Comparison of ENCODE assay signal across 24 cellular contexts in the genomic region with DNA sequence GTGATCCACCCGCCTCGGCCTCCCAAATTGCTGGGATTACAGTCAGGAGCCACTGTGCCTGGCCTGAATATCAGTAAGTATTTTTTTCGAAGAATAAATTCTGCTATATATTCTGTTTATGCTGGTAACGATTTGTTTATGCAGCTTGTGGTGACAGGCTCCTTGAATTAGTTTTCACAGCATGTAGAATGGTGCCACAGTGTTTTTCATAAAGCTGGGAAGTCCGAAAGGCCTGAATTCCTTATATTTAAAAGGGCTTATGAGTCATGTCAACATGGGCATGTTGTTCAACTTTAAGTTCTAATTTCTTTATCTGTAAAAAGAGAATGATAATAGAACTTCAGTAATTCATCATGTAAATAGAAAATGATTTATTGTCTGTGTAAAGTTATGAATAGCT. TPM values are rescaled to one million over a fixed set of nuclear protein-coding genes. Genes with fewer than 3 reads are reported as not detected.
DNase-seq lines count a peak whose midpoint lies in the region; TF ChIP-seq lines count a peak whose summit lies in the region.
"Had no signal": no experiment of that assay in that cellular context is flagged by ENCODE, and none has a peak within 500 bp of the region (broad histone marks: within the 10 kb centered on the region; RNA-seq: fewer than 3 reads in every experiment).

No MANE protein-coding gene starts in this region.

- H3K27me3 ChIP-seq in MG63, result no peaks in the 10 kb centered on the region
- H3K27me3 ChIP-seq: BE2C, BLaER1 had no signal

- H3K36me3 ChIP-seq in MG63, result no peaks in the 10 kb centered on the region
- H3K36me3 ChIP-seq: BE2C, BLaER1 had no signal

- DNase-seq in astrocyte of the hippocampus (ENCODE audit: low read depth, low spot score) (peak; percentile 20), fibroblast of villous mesenchyme (ENCODE audit: low read depth) (peak; percentile 69), RPMI8226 (no peak), MG63 (no peak), NCI-H2081 (lab: John Stamatoyannopoulos, UW) (no peak)
- DNase-seq: 8988T; ACHN; BE2C; C1 segment of cervical spinal cord; CD4-positive, alpha-beta memory T cell; CD4-positive, CD25-positive, alpha-beta regulatory T cell; CD8-positive, alpha-beta memory T cell; COR-L47; DMS 273 treated with DMSO at 0.1 percent for 48 hours; DMS153; DMS53; DMS79; DND-41; EL; GDM1 had no signal

- no peak overlapping the region for H3K4me3 ChIP-seq in fibroblast of villous mesenchyme (ENCODE audit: low read depth, low read length)
- H3K4me3 ChIP-seq in MG63, result no peak overlapping the region
- H3K4me3 ChIP-seq: BLaER1, GM12878 had no signal

- H3K9me3 ChIP-seq in MG63, result no peaks in the 10 kb centered on the region
- H3K9me3 ChIP-seq: BE2C, BLaER1 had no signal

- no peak for TF ChIP-seq CTCF in fibroblast of villous mesenchyme (IDR thresholded peaks at IDR 0.05; ENCODE audit: insufficient read depth, low read depth, low read length)

RNA-seq across cellular contexts. Expression of a gene that starts 42.2 kb away (rescaled TPM):
- total RNA-seq in fibroblast of villous mesenchyme, result 18.0 and 22.5 TPM in 2 replicates
- total RNA-seq in MG63 (2014; rRNA removed; shearing (Covaris generic); ENCODE audit: low replicate concordance), result 1.4 TPM in 2 replicates

RNA-seq across cellular contexts. Expression of a gene that starts 54.0 kb away (rescaled TPM):
- total RNA-seq in fibroblast of villous mesenchyme, result under 0.01 and 0.64 TPM in 2 replicates
- not detected in 2 replicates for total RNA-seq in MG63 (2014; rRNA removed; shearing (Covaris generic); ENCODE audit: low replicate concordance)
- total RNA-seq: A673; CD4-positive, alpha-beta memory T cell; CD4-positive, CD25-positive, alpha-beta regulatory T cell; CD8-positive, alpha-beta memory T cell; G401 had no signal

Comparison
In these comparisons a context has a peak if more than half of its experiments do, and no peak if none do; other contexts are left out.
1. DNase-seq: peak in astrocyte of the hippocampus (single experiment) and fibroblast of villous mesenchyme (single experiment); none in RPMI8226 (single experiment), MG63 (single experiment) and NCI-H2081 (0 of 2).